In genomic region chr3:33440328-33440577, GRCh38 we compare ENCODE assay signal across 8 cellular contexts. TPM values are rescaled to one million over a fixed set of nuclear protein-coding genes. Genes with fewer than 3 reads are reported as not detected.
DNase-seq lines count a peak whose midpoint lies in the region; ATAC-seq and TF ChIP-seq lines count a peak whose summit lies in the region.

A gene with protein sequence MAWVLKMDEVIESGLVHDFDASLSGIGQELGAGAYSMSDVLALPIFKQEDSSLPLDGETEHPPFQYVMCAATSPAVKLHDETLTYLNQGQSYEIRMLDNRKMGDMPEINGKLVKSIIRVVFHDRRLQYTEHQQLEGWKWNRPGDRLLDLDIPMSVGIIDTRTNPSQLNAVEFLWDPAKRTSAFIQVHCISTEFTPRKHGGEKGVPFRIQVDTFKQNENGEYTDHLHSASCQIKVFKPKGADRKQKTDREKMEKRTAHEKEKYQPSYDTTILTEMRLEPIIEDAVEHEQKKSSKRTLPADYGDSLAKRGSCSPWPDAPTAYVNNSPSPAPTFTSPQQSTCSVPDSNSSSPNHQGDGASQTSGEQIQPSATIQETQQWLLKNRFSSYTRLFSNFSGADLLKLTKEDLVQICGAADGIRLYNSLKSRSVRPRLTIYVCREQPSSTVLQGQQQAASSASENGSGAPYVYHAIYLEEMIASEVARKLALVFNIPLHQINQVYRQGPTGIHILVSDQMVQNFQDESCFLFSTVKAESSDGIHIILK (minus strand): TSS chr3:33440405. CDS start chr3:33439848, 557 bp downstream.

- H3K79me2 ChIP-seq in H9 (ENCODE audit: insufficient read depth, low read length): peaks cover 35% of the 10 kb centered on the region; the same call in 1 of the 2 replicates

- H2AK5ac ChIP-seq in H9 (ENCODE audit: insufficient read length, low read length): no peak within 1 kb of the TSS

- H3K36me3 Mint-ChIP-seq in H9 (ENCODE audit: insufficient read depth in 1 of 3, low read depth in 3 of 3) (peaks cover 0 to 2% (median 0%) of the 10 kb centered on the region in 3 experiments; a peak in 2 of 7 replicates), nephron (ENCODE audit: low read depth) (no peaks in the 10 kb centered on the region)

- H4K20me1 ChIP-seq in H9 (ENCODE audit: control insufficient read depth, insufficient read depth, insufficient read length): no peaks in the 10 kb centered on the region

- H3K27ac Mint-ChIP-seq in H9: peak within 1 kb of the TSS; percentile 99 to 100 (median 99)
- H3K27ac Mint-ChIP-seq in nephron: peak within 1 kb of the TSS; percentile 99 to 100 (median 99)

- H4K91ac ChIP-seq in H9 (ENCODE audit: insufficient read length, low read depth, low read length): no peak within 1 kb of the TSS

- peak within 1 kb of the TSS; percentile 98 to 99 for H3K4me3 Mint-ChIP-seq in H9
- H3K4me3 Mint-ChIP-seq in nephron: peak within 1 kb of the TSS; percentile 99 to 100 (median 99)

- H3K27me3 Mint-ChIP-seq in H9 (ENCODE audit: low read depth): no peaks in the 10 kb centered on the region; the same call in 1 of the 2 replicates
- no peaks in the 10 kb centered on the region for H3K27me3 Mint-ChIP-seq in nephron (ENCODE audit: low read depth)

- H2AFZ ChIP-seq in H9 (ENCODE audit: low read length): peak within 1 kb of the TSS; percentile 93

- peak within 1 kb of the TSS; percentile 1 for H3K18ac ChIP-seq in H9 (ENCODE audit: insufficient read length, low read depth, low read length)

- no peak for DNase-seq in H9
- DNase-seq in epithelial cell of prostate (ENCODE audit: low read depth, low spot score): no peak
- no peak for DNase-seq in GM03348 (ENCODE audit: low spot score)
- DNase-seq in NCI-H82 treated with DMSO at 0.1 percent for 48 hours (lab: John Stamatoyannopoulos, UW; ENCODE audit: unreplicated experiment): no peak

- H4K5ac ChIP-seq in H9 (ENCODE audit: insufficient read length, low read depth, low read length): no peak within 1 kb of the TSS

- no peak within 1 kb of the TSS for H3T11ph ChIP-seq in H9 (ENCODE audit: low read length)

- H4K8ac ChIP-seq in H9 (replicated peaks; ENCODE audit: insufficient read length, low read depth, low read length): no peak within 1 kb of the TSS

- H3K56ac ChIP-seq in H9 (ENCODE audit: insufficient read length, low read depth, low read length): no peak within 1 kb of the TSS

- H3K27ac ChIP-seq in H9 (ENCODE audit: insufficient read length, low read depth, low read length): peak within 1 kb of the TSS; percentile 77
- peak within 1 kb of the TSS; percentile 98 for H3K27ac ChIP-seq in VCaP
- H3K27ac ChIP-seq in epithelial cell of prostate: peak within 1 kb of the TSS; percentile 95

- H2BK12ac ChIP-seq in H9 (ENCODE audit: insufficient read length, low read depth, low read length): no peak within 1 kb of the TSS

- no peaks in the 10 kb centered on the region for H3K9me3 ChIP-seq in H9 (ENCODE audit: control insufficient read depth, low read depth, low read length)

- H3K23ac ChIP-seq in H9 (ENCODE audit: insufficient read length, low read depth, low read length): no peak within 1 kb of the TSS

- TF ChIP-seq CTCF in H9 (conservative IDR thresholded peaks at IDR 0.05) (no peak), VCaP (conservative IDR thresholded peaks at IDR 0.05) (no peak), nephron (IDR thresholded peaks at IDR 0.05; ENCODE audit: unreplicated experiment in 3 of 3) (no peak)

- no CpG with 5 or more reads among the region's 36 CpGs for WGBS in H9 (ENCODE audit: extremely low coverage, insufficient read length, low lambda C conversion rate)

- no peak within 1 kb of the TSS; the same call in 1 of the 2 replicates for H3K4ac ChIP-seq in H9 (ENCODE audit: low read depth, low read length)

- H3K27me3 ChIP-seq in H9 (ENCODE audit: insufficient read depth, low read length): no peaks in the 10 kb centered on the region

- peaks cover 9% of the 10 kb centered on the region; the same call in 1 of the 2 replicates for H3K4me1 ChIP-seq in H9 (ENCODE audit: insufficient read depth, low read length)

- no peak within 1 kb of the TSS for H2BK20ac ChIP-seq in H9 (ENCODE audit: low read depth, low read length, poor library complexity, severe bottlenecking)

- peak within 1 kb of the TSS; percentile 94 for H3K9ac ChIP-seq in H9 (ENCODE audit: extremely low read depth, insufficient read length, low read length)

- H3K79me1 ChIP-seq in H9 (ENCODE audit: insufficient read depth, low read depth, low read length, poor library complexity, severe bottlenecking): no peaks in the 10 kb centered on the region

- no peak within 1 kb of the TSS for H2BK5ac ChIP-seq in H9 (ENCODE audit: insufficient read length, low read length)

- ATAC-seq in HG03139 (IDR thresholded peaks at IDR 0.05; ENCODE audit: unreplicated experiment) (no peak), HG02588 (IDR thresholded peaks at IDR 0.05; ENCODE audit: unreplicated experiment) (no peak)

- peaks cover 19% of the 10 kb centered on the region for H3K23me2 ChIP-seq in H9 (ENCODE audit: insufficient read length, low read depth, low read length, poor library complexity, severe bottlenecking)

- H2BK15ac ChIP-seq in H9 (ENCODE audit: low read depth, low read length): no peak within 1 kb of the TSS

- peak within 1 kb of the TSS; percentile 87 for H3K14ac ChIP-seq in H9 (ENCODE audit: insufficient read depth, low read length)

- H3K9me3 Mint-ChIP-seq in H9: peaks cover 2% of the 10 kb centered on the region in 2 experiments; a peak in 2 of 5 replicates
- no peaks in the 10 kb centered on the region for H3K9me3 Mint-ChIP-seq in nephron

- H3K4me2 ChIP-seq in H9 (ENCODE audit: insufficient read depth, insufficient read length, low read length): peak within 1 kb of the TSS; percentile 94

- H3K4me1 Mint-ChIP-seq in H9: peaks cover 33 to 41% of the 10 kb centered on the region in 2 experiments
- H3K4me1 Mint-ChIP-seq in nephron: peaks cover 40% of the 10 kb centered on the region

- H2BK120ac ChIP-seq in H9 (ENCODE audit: low read depth, low read length, poor library complexity, severe bottlenecking): no peak within 1 kb of the TSS

RNA-seq across cellular contexts. Expression of the gene that starts here (rescaled TPM):
- total RNA-seq in H9 (2021): 101 and 103 TPM in 2 replicates
